26 cellular contexts compared by ENCODE assay signal in genomic region chr12:45939759-45940158, GRCh38.
"Had no signal": no experiment of that assay in that cellular context is flagged by ENCODE, and none has a peak within 500 bp of the region (broad histone marks: within the 10 kb centered on the region; RNA-seq: fewer than 3 reads in every experiment).

No MANE protein-coding gene starts in this region.

- H3K27me3 ChIP-seq: esophagus squamous epithelium, neural progenitor cell, suprapubic skin, transverse colon, upper lobe of right lung, uterus had no signal

- H3K4me2 ChIP-seq: neural progenitor cell, smooth muscle cell had no signal

- H3K4me1 Mint-ChIP-seq: neural progenitor cell had no signal

- H2AFZ ChIP-seq: neural progenitor cell, parathyroid adenoma had no signal

- H3K9ac ChIP-seq: neural progenitor cell, parathyroid adenoma had no signal

- H3K27ac ChIP-seq: coronary artery, esophagus squamous epithelium, neural progenitor cell, parathyroid adenoma, suprapubic skin, transverse colon, upper lobe of right lung, uterus had no signal

- H3K9me3 Mint-ChIP-seq: nephron, neural progenitor cell had no signal

- H3K9me3 ChIP-seq: esophagus squamous epithelium, suprapubic skin, transverse colon, upper lobe of right lung, uterus had no signal

- H3K4me1 ChIP-seq: esophagus squamous epithelium, neural progenitor cell, suprapubic skin, transverse colon, upper lobe of right lung, uterus had no signal

- ATAC-seq: left ventricle myocardium superior; naive thymus-derived CD4-positive, alpha-beta T cell; sciatic nerve; stimulated activated naive CD8-positive, alpha-beta T cell treated with anti-CD3 and anti-CD28 coated beads, Interleukin-15, amount 100 ng/mL, for 72 hours; upper lobe of right lung had no signal

- H3K4me3 ChIP-seq: coronary artery, esophagus squamous epithelium, lung, neural progenitor cell, smooth muscle cell, suprapubic skin, transverse colon, upper lobe of right lung, uterus had no signal

- H3K36me3 ChIP-seq: uterus had no signal

- H3K4me3 Mint-ChIP-seq: naive thymus-derived CD4-positive, alpha-beta T cell; nephron; neural progenitor cell; stimulated activated naive CD8-positive, alpha-beta T cell treated with anti-CD3 and anti-CD28 coated beads, Interleukin-15, amount 100 ng/mL, for 72 hours had no signal

- DNase-seq: dermis blood vessel endothelial cell; effector memory CD4-positive, alpha-beta T cell; erythroblast; esophagus squamous epithelium; left ventricle myocardium superior; mesendoderm; midbrain; naive thymus-derived CD4-positive, alpha-beta T cell; stimulated activated CD4-positive, alpha-beta T cell treated with anti-CD3 and anti-CD28 coated beads, Interleukin-12 subunit alpha, Interleukin-12 subunit beta, amount 100 ng/mL, for 4 hours; stimulated activated CD4-positive, alpha-beta T cell treated with anti-CD3 and anti-CD28 coated beads, Interleukin-1b, Interleukin-23, amount 100 ng/mL, for 48 hours; stimulated activated CD4-positive, alpha-beta T cell treated with anti-CD3 and anti-CD28 coated beads, Interleukin-4, amount 100 ng/mL, for 1 hour; stimulated activated CD8-positive, alpha-beta memory T cell treated with anti-CD3 and anti-CD28 coated beads, Interleukin-4, amount 100 ng/mL, for 48 hours; stimulated activated naive CD4-positive, alpha-beta T cell; stimulated activated naive CD8-positive, alpha-beta T cell treated with anti-CD3 and anti-CD28 coated beads, Interleukin-15, amount 100 ng/mL, for 72 hours; transverse colon; upper lobe of right lung; uterus had no signal

- H3K27ac Mint-ChIP-seq: nephron; neural progenitor cell; progenitor cell of endocrine pancreas; stimulated activated naive CD8-positive, alpha-beta T cell treated with anti-CD3 and anti-CD28 coated beads, Interleukin-15, amount 100 ng/mL, for 72 hours had no signal

- H3K27me3 Mint-ChIP-seq: naive thymus-derived CD4-positive, alpha-beta T cell; progenitor cell of endocrine pancreas; stimulated activated naive CD8-positive, alpha-beta T cell treated with anti-CD3 and anti-CD28 coated beads, Interleukin-15, amount 100 ng/mL, for 72 hours had no signal
